1 cellular context compared by ENCODE assay signal in genomic region chr16:23595951-23596720, GRCh38.
TF ChIP-seq lines count a peak whose summit lies in the region.

NDUFAB1 (minus strand) TSS chr16:23596316; CDS start chr16:23596290, 26 bp downstream.

TF ChIP-seq in HepG2, 621 proteins besides CTCF, POLR2A, EP300 and RAD21 (continued from another document and continues in another):
- TF ChIP-seq ARNT2 (CRISPR knock-in tag; IDR thresholded peaks at IDR 0.05; ENCODE audit: low read depth), result peak; percentile 95
- TF ChIP-seq ZNF12 (CRISPR knock-in tag; IDR thresholded peaks at IDR 0.05), result peak; percentile 70; the same call in 1 of the 2 replicates
- TF ChIP-seq ZNF567 (CRISPR knock-in tag; IDR thresholded peaks at IDR 0.05; ENCODE audit: borderline replicate concordance), result peak; percentile 85
- TF ChIP-seq SIN3B (IDR thresholded peaks at IDR 0.05; ENCODE audit: low read length), result peak; percentile 87
- TF ChIP-seq SPEN (CRISPR knock-in tag; IDR thresholded peaks at IDR 0.05; ENCODE audit: low read depth), result peak; percentile 99
- TF ChIP-seq ZNF280B (CRISPR knock-in tag; IDR thresholded peaks at IDR 0.05; ENCODE audit: borderline replicate concordance), result peak; percentile 95
- peak; percentile 80; the same call in 1 of the 2 replicates for TF ChIP-seq ZNF34 (CRISPR knock-in tag; IDR thresholded peaks at IDR 0.05; ENCODE audit: borderline replicate concordance)
- 0 out of 2 replicates have a peak, but pooled peaks have one; percentile 87 for TF ChIP-seq KLF13 (CRISPR knock-in tag; IDR thresholded peaks at IDR 0.05)
- TF ChIP-seq MXI1 (IDR thresholded peaks at IDR 0.05; ENCODE audit: borderline replicate concordance, low read depth, low read length), result peak; percentile 99; the same call in 2 of the 3 replicates
- peak; percentile 75 for TF ChIP-seq RXRB (CRISPR knock-in tag; IDR thresholded peaks at IDR 0.05; ENCODE audit: borderline replicate concordance)
- peak; percentile 96 for TF ChIP-seq POLR2G (IDR thresholded peaks at IDR 0.05; ENCODE audit: low read depth, low read length)
- TF ChIP-seq ZBTB44 (CRISPR knock-in tag; IDR thresholded peaks at IDR 0.05), result peak; percentile 77; the same call in 1 of the 2 replicates
- no peak for TF ChIP-seq ZNF3 (CRISPR knock-in tag; IDR thresholded peaks at IDR 0.05)
- TF ChIP-seq FOXM1 (CRISPR knock-in tag; IDR thresholded peaks at IDR 0.05), result peak; percentile 84
- peak; percentile 98 for TF ChIP-seq HOXA3 (CRISPR knock-in tag; IDR thresholded peaks at IDR 0.05)
- TF ChIP-seq E2F2 (CRISPR knock-in tag; IDR thresholded peaks at IDR 0.05; ENCODE audit: borderline replicate concordance), result peak; percentile 84
- no peak for TF ChIP-seq ZSCAN22 (CRISPR knock-in tag; IDR thresholded peaks at IDR 0.05)
- TF ChIP-seq ZNF572 (CRISPR knock-in tag; IDR thresholded peaks at IDR 0.05), result no peak
- peak; percentile 69 for TF ChIP-seq ATF3 (CRISPR knock-in tag; IDR thresholded peaks at IDR 0.05)
- no peak for TF ChIP-seq ZNF562 (CRISPR knock-in tag; IDR thresholded peaks at IDR 0.05; ENCODE audit: borderline replicate concordance)
- TF ChIP-seq ZXDC (CRISPR knock-in tag; IDR thresholded peaks at IDR 0.05), result peak; percentile 85; the same call in 1 of the 2 replicates
- 0 out of 2 replicates have a peak, but pooled peaks have one; percentile 39 for TF ChIP-seq POLR2AphosphoS2 (IDR thresholded peaks at IDR 0.05; ENCODE audit: low read depth, low read length)
- no peak for TF ChIP-seq JUNB (CRISPR knock-in tag; IDR thresholded peaks at IDR 0.05; ENCODE audit: borderline replicate concordance)
- TF ChIP-seq ZNF747 (CRISPR knock-in tag; IDR thresholded peaks at IDR 0.05; ENCODE audit: borderline replicate concordance), result peak; percentile 88; the same call in 1 of the 2 replicates
- TF ChIP-seq JUND (CRISPR knock-in tag; IDR thresholded peaks at IDR 0.05), result peak; percentile 78; the same call in 1 of the 2 replicates
- TF ChIP-seq PCBP1 (IDR thresholded peaks at IDR 0.05; ENCODE audit: borderline replicate concordance, low read depth, low read length), result no peak
- TF ChIP-seq MLXIP (CRISPR knock-in tag; IDR thresholded peaks at IDR 0.05; ENCODE audit: borderline replicate concordance), result peak; percentile 88; the same call in 1 of the 2 replicates
- peak; percentile 13 for TF ChIP-seq ZEB1 (IDR thresholded peaks at IDR 0.05; ENCODE audit: insufficient replicate concordance, low read depth)
- TF ChIP-seq AKNA (CRISPR knock-in tag; IDR thresholded peaks at IDR 0.05; ENCODE audit: borderline replicate concordance), result no peak; the same call in 1 of the 2 replicates
- peak; percentile 93 for TF ChIP-seq ZNF331 (CRISPR knock-in tag; IDR thresholded peaks at IDR 0.05)
- TF ChIP-seq GATAD2A (CRISPR knock-in tag; IDR thresholded peaks at IDR 0.05), result no peak; the same call in 1 of the 2 replicates
- TF ChIP-seq PCBP2 (optimal IDR thresholded peaks at IDR 0.05; ENCODE audit: low read depth, low read length, poor library complexity, severe bottlenecking), result no peak
- peak; percentile 83 for TF ChIP-seq FOXP4 (CRISPR knock-in tag; IDR thresholded peaks at IDR 0.05)
- TF ChIP-seq SMC3 (IDR thresholded peaks at IDR 0.05; ENCODE audit: low read length), result no peak
- TF ChIP-seq POLR2AphosphoS5 (IDR thresholded peaks at IDR 0.05; ENCODE audit: low read depth, low read length), result peak; percentile 94
- TF ChIP-seq ZNF329 (CRISPR knock-in tag; IDR thresholded peaks at IDR 0.05; ENCODE audit: low read depth), result peak; percentile 60
- TF ChIP-seq KLF16 (CRISPR knock-in tag; IDR thresholded peaks at IDR 0.05), result peak in 1 of 2 experiments; percentile 98; a peak in 2 of 4 replicates
- peak; percentile 99 for TF ChIP-seq ZFX (CRISPR knock-in tag; IDR thresholded peaks at IDR 0.05; ENCODE audit: low read depth)
- peak; percentile 79; the same call in 1 of the 2 replicates for TF ChIP-seq BRCA1 (CRISPR knock-in tag; IDR thresholded peaks at IDR 0.05)
- TF ChIP-seq TGIF2 (CRISPR knock-in tag; IDR thresholded peaks at IDR 0.05), result peak; percentile 92; the same call in 1 of the 2 replicates
- peak; percentile 90 for TF ChIP-seq KMT2B (CRISPR knock-in tag; IDR thresholded peaks at IDR 0.05)
- no peak for TF ChIP-seq TCF7L2 (IDR thresholded peaks at IDR 0.05; ENCODE audit: low read depth, low read length)
- TF ChIP-seq ZNF292 (CRISPR knock-in tag; IDR thresholded peaks at IDR 0.05; ENCODE audit: borderline replicate concordance, low read depth), result no peak
- TF ChIP-seq MIER3 (CRISPR knock-in tag; IDR thresholded peaks at IDR 0.05; ENCODE audit: borderline replicate concordance), result peak; percentile 94
- no peak for TF ChIP-seq KLF11 (CRISPR knock-in tag; IDR thresholded peaks at IDR 0.05)
- TF ChIP-seq EZH2 (conservative IDR thresholded peaks at IDR 0.05; ENCODE audit: low read depth, low read length), result no peak
- no peak; the same call in 1 of the 2 replicates for TF ChIP-seq ZNF570 (CRISPR knock-in tag; IDR thresholded peaks at IDR 0.05; ENCODE audit: borderline replicate concordance)
- TF ChIP-seq ZNF121 (CRISPR knock-in tag; IDR thresholded peaks at IDR 0.05), result peak; percentile 88
- TF ChIP-seq GATA4 (IDR thresholded peaks at IDR 0.05; ENCODE audit: borderline replicate concordance, low read depth), result no peak
- peak; percentile 30 for TF ChIP-seq PTBP1 (IDR thresholded peaks at IDR 0.05; ENCODE audit: low read depth, low read length, poor library complexity, severe bottlenecking)
- peak; percentile 72; the same call in 1 of the 2 replicates for TF ChIP-seq EHMT2 (IDR thresholded peaks at IDR 0.05; ENCODE audit: borderline replicate concordance, low read depth, low read length)
